ENCODE assay signal across 14 cellular contexts in genomic region chr7:112707655-112708054, GRCh38.
DNase-seq lines count a peak whose midpoint lies in the region; ATAC-seq lines count a peak whose summit lies in the region.
"Had no signal": no experiment of that assay in that cellular context is flagged by ENCODE, and none has a peak within 500 bp of the region (broad histone marks: within the 10 kb centered on the region; RNA-seq: fewer than 3 reads in every experiment).

No MANE protein-coding gene starts in this region.

- DNase-seq in NCI-H1417 treated with DMSO at 0.1 percent for 48 hours (lab: John Stamatoyannopoulos, UW) (peak; percentile 23), fibroblast of peridontal ligament (ENCODE audit: extremely low read depth) (peak; percentile 3), NCI-H1930 (lab: John Stamatoyannopoulos, UW) (no peak), NCI-H510A (lab: John Stamatoyannopoulos, UW) (no peak)
- DNase-seq in activated CD4-positive, alpha-beta T cell treated with anti-CD3 and anti-CD28 coated beads, Interleukin-2, amount 50 U/mL, for 48 hours: no peak
- DNase-seq in activated CD4-positive, alpha-beta T cell treated with anti-CD3 and anti-CD28 coated beads, Interleukin-2, amount 50 U/mL, for 1 hour: no peak
- DNase-seq: activated CD4-positive, alpha-beta T cell treated with anti-CD3 and anti-CD28 coated beads for 48 hours; activated naive CD4-positive, alpha-beta T cell; effector memory CD8-positive, alpha-beta T cell; occipital lobe; stimulated activated CD4-positive, alpha-beta T cell treated with anti-CD3 and anti-CD28 coated beads, Interleukin-12 subunit alpha, Interleukin-12 subunit beta, amount 100 ng/mL, for 4 hours; SW 1271 had no signal

- peak; percentile 59 for ATAC-seq in GM19395 (IDR thresholded peaks at IDR 0.05; ENCODE audit: unreplicated experiment)
- ATAC-seq in HG02885 (IDR thresholded peaks at IDR 0.05; ENCODE audit: poor library complexity, unreplicated experiment): peak; percentile 62
- ATAC-seq: effector memory CD8-positive, alpha-beta T cell had no signal

Comparison
In these comparisons a context has a peak if more than half of its experiments do, and no peak if none do; other contexts are left out.
1. DNase-seq: peak in NCI-H1417 treated with DMSO at 0.1 percent for 48 hours (single experiment) and fibroblast of peridontal ligament (single experiment); none in NCI-H1930 (0 of 2), activated CD4-positive, alpha-beta T cell treated with anti-CD3 and anti-CD28 coated beads, Interleukin-2, amount 50 U/mL, for 48 hours (0 of 2), NCI-H510A (single experiment) and activated CD4-positive, alpha-beta T cell treated with anti-CD3 and anti-CD28 coated beads, Interleukin-2, amount 50 U/mL, for 1 hour (single experiment).